In genomic region chr1:209827384-209828261, GRCh38 we compare ENCODE assay signal across 8 cellular contexts. TPM values are rescaled to one million over a fixed set of nuclear protein-coding genes. Genes with fewer than 3 reads are reported as not detected.
A peak's percentile ranks its signal among the peaks of the same experiment; 100 is the strongest.
DNase-seq lines count a peak whose midpoint lies in the region; ATAC-seq, FAIRE-seq and TF ChIP-seq lines count a peak whose summit lies in the region.

Gene UTP25, plus strand, starts transcription at chr1:209827972. Its CDS starts 92 bp downstream, at chr1:209828064.

- peaks cover 3 to 12% (median 10%) of the 10 kb centered on the region in 3 donors for H3K27me3 Mint-ChIP-seq in immature natural killer cell (ENCODE audit: low read depth in 3 of 3)

- peak; percentile 79 for TF ChIP-seq CTCF in WERI-Rb-1 (IDR thresholded peaks at IDR 0.05; ENCODE audit: low read depth, low read length)
- TF ChIP-seq CTCF in bronchial epithelial cell (IDR thresholded peaks at IDR 0.05; ENCODE audit: insufficient read depth, low read length, severe bottlenecking) = peak; percentile 86

- H3K27me3 ChIP-seq in WERI-Rb-1 (ENCODE audit: insufficient read depth, low read depth, severe bottlenecking) = no peaks in the 10 kb centered on the region
- H3K27me3 ChIP-seq in bronchial epithelial cell (ENCODE audit: control insufficient read depth, insufficient read depth, low read length) = no peaks in the 10 kb centered on the region

- H3K4me3 ChIP-seq in WERI-Rb-1 (ENCODE audit: low read depth, low read length) (peak within 1 kb of the TSS; percentile 85), bronchial epithelial cell (ENCODE audit: low read depth, low read length) (peak within 1 kb of the TSS; percentile 70)

- DNase-seq in AG08396 (ENCODE audit: low spot score) (peak; percentile 85), NCI-H2227 (lab: John Stamatoyannopoulos, UW; ENCODE audit: unreplicated experiment) (peak; percentile 98), WERI-Rb-1 (peak; percentile 93), bronchial epithelial cell (ENCODE audit: low read depth) (peak; percentile 93), immature natural killer cell (peak; percentile 94), smooth muscle cell of the brain vasculature (ENCODE audit: low read depth, low spot score) (peak; percentile 94)

- no peaks in the 10 kb centered on the region for H3K9me3 ChIP-seq in WERI-Rb-1 (ENCODE audit: severe bottlenecking)

- FAIRE-seq in bronchial epithelial cell (lab: Jason Lieb, UNC) = peak; percentile 93

- H3K9me3 Mint-ChIP-seq in immature natural killer cell = no peaks in the 10 kb centered on the region

- ATAC-seq in GM18907 (IDR thresholded peaks at IDR 0.05; ENCODE audit: unreplicated experiment) (peak; percentile 93), HG03159 (IDR thresholded peaks at IDR 0.05; ENCODE audit: unreplicated experiment) (peak; percentile 89)

- H3K36me3 Mint-ChIP-seq in immature natural killer cell = peaks cover 5 to 16% (median 10%) of the 10 kb centered on the region in 3 donors

- H3K4me3 Mint-ChIP-seq in immature natural killer cell = peak within 1 kb of the TSS; percentile 90 to 95 (median 93)

- H3K27ac ChIP-seq in WERI-Rb-1 = peak within 1 kb of the TSS; percentile 21

- peaks cover 40 to 46% of the 10 kb centered on the region in 2 donors for H3K4me1 Mint-ChIP-seq in immature natural killer cell

- H3K36me3 ChIP-seq in WERI-Rb-1 (peaks cover 16% of the 10 kb centered on the region), bronchial epithelial cell (ENCODE audit: control insufficient read depth, insufficient read depth, low read length) (peaks cover 3% of the 10 kb centered on the region)

- H3K27ac Mint-ChIP-seq in immature natural killer cell = peak within 1 kb of the TSS; percentile 88 to 97 (median 92)

RNA-seq across cellular contexts. Expression of gene UTP25, which starts in this region (rescaled TPM):
- total RNA-seq in bronchial epithelial cell = 2.9 and 6.3 TPM in 2 replicates
- 1 to 10 TPM; 2.6 to 3.7 (median 3.2) TPM for polyA plus RNA-seq in immature natural killer cell

Comparison
In these comparisons a context has a peak if more than half of its experiments do, and no peak if none do; other contexts are left out.
1. Peak in every context shown above with its lines: DNase-seq, ATAC-seq, H3K4me3 ChIP-seq and H3K27ac ChIP-seq.